Comparison of ENCODE assay signal across 1 cellular context in genomic region chr4:127188847-127189246, GRCh38.
TF ChIP-seq lines count a peak whose summit lies in the region.

No MANE protein-coding gene starts in this region.

TF ChIP-seq in H1, 55 proteins besides CTCF, POLR2A, EP300 and RAD21 (continued from another document):
- TF ChIP-seq ATF3 (IDR thresholded peaks at IDR 0.05; ENCODE audit: insufficient read depth, low read depth, low read length) (no peak), RFX5 (IDR thresholded peaks at IDR 0.05; ENCODE audit: borderline replicate concordance, low read depth, low read length) (no peak), BACH1 (IDR thresholded peaks at IDR 0.05; ENCODE audit: low read length) (no peak)
